In the genomic region with DNA sequence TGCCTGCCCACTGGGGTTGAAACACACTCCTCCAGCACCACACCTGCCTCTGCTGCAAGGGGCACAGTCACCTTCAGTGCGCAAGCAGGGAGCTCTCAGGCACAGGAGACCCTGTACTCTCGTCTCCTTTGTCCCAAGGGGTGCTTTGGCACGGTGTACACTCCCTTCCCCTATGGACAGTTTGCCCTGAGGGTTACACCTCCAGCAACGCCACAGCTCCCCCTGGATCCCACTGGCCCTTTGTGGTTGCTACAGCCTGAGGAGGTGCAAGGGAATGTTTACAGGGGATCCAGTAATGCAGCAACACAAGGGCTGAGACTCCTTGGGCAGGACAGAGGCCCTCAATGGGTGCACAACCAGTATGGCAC, we compare ENCODE assay signal across 29 cellular contexts. TPM values are rescaled to one million over a fixed set of nuclear protein-coding genes. Genes with fewer than 3 reads are reported as not detected.
DNase-seq lines count a peak whose midpoint lies in the region; ATAC-seq, FAIRE-seq and TF ChIP-seq lines count a peak whose summit lies in the region.
"Had no signal": no experiment of that assay in that cellular context is flagged by ENCODE, and none has a peak within 500 bp of the region (broad histone marks: within the 10 kb centered on the region; RNA-seq: fewer than 3 reads in every experiment).

No MANE protein-coding gene starts in this region.

- no peaks in the 10 kb centered on the region for H3K36me3 Mint-ChIP-seq in memory B cell
- H3K36me3 Mint-ChIP-seq: activated CD4-positive, alpha-beta memory T cell treated with anti-CD3 and anti-CD28 coated beads for 36 hours; CD4-positive, CD25-positive, alpha-beta regulatory T cell; naive B cell had no signal

- no peak overlapping the region for H3K27ac Mint-ChIP-seq in memory B cell
- H3K27ac Mint-ChIP-seq: activated CD4-positive, alpha-beta memory T cell treated with anti-CD3 and anti-CD28 coated beads for 36 hours; activated T-cell treated with anti-CD3 and anti-CD28 coated beads, Interleukin-2, amount 50 U/mL, for 72 hours; CD4-positive, CD25-positive, alpha-beta regulatory T cell had no signal

- no peak for TF ChIP-seq RAD21 in K562 (CRISPR knock-in tag; conservative IDR thresholded peaks at IDR 0.05 in 1 of 2, IDR thresholded peaks at IDR 0.05 in 1 of 2)

- H3K27ac ChIP-seq in right cardiac atrium (ENCODE audit: low read length) (no peak overlapping the region), K562 (ENCODE audit: extremely low read depth, low read depth, low read length) (no peak overlapping the region)
- H3K27ac ChIP-seq: ascending aorta, left ventricle myocardium inferior, RWPE1, SK-N-MC, suprapubic skin had no signal

- POLR2A ChIA-PET in K562 (lab: Yijun Ruan, JAX), result interaction anchor here (1.0 kb wide), 1 partner anchor 11 kb away, joined by 3 read pairs; no protein-coding TSS in a partner anchor

- TF ChIP-seq POLR2A in K562 (conservative IDR thresholded peaks at IDR 0.05), result no peak

- no peaks in the 10 kb centered on the region for H3K9me3 Mint-ChIP-seq in memory B cell
- H3K9me3 Mint-ChIP-seq: activated CD4-positive, alpha-beta memory T cell treated with anti-CD3 and anti-CD28 coated beads for 36 hours; activated T-cell treated with anti-CD3 and anti-CD28 coated beads, Interleukin-2, amount 50 U/mL, for 72 hours; naive B cell had no signal

- no peak overlapping the region for H3K4me3 ChIP-seq in right cardiac atrium (ENCODE audit: low read length)
- no peak overlapping the region for H3K4me3 ChIP-seq in K562
- H3K4me3 ChIP-seq in mucosa of descending colon, result no peak overlapping the region
- H3K4me3 ChIP-seq: suprapubic skin had no signal

- intact Hi-C loops in right cardiac atrium (cut with DNase I) (no loop called here), Right ventricle myocardium inferior (cut with DNase I) (loop anchor here (5.0 kb wide), 1 partner anchor 283 kb away; the partner anchor contains the start of gene ICA1L), K562 (cut with micrococcal nuclease) (loop anchor here (5.0 to 10.0 kb wide), 6 partner anchors 43 to 1228 kb away; partner anchors contain the start of genes CYP20A1, FAM117B and ICA1L), mucosa of descending colon (cut with DNase I, micrococcal nuclease) (no loop called here)

- H3K4me3 Mint-ChIP-seq in memory B cell, result peak overlapping the region; percentile 9
- H3K4me3 Mint-ChIP-seq: activated CD4-positive, alpha-beta memory T cell treated with anti-CD3 and anti-CD28 coated beads for 36 hours; activated T-cell treated with anti-CD3 and anti-CD28 coated beads, Interleukin-2, amount 50 U/mL, for 72 hours; CD4-positive, CD25-positive, alpha-beta regulatory T cell; T-helper 17 cell had no signal

- H3K4me1 Mint-ChIP-seq in memory B cell, result peaks cover 13% of the 10 kb centered on the region

- H4K20me1 ChIP-seq in K562 (replicated peaks; ENCODE audit: control insufficient read depth, insufficient read depth, low read length), result no peaks in the 10 kb centered on the region

- WGBS in right cardiac atrium, result 92% methylated on average over 4 of the region's 4 CpGs
- 36% methylated on average over 2 of the region's 4 CpGs for WGBS in K562 (ENCODE audit: insufficient coverage, low coverage, missing lambda C conversion rate)

- H3K9me1 ChIP-seq in K562 (ENCODE audit: control insufficient read depth, insufficient read depth, low read length), result no peaks in the 10 kb centered on the region

- H3K9me3 ChIP-seq in right cardiac atrium (ENCODE audit: control insufficient read depth, low read length), result no peaks in the 10 kb centered on the region
- H3K9me3 ChIP-seq in K562 (replicated peaks; ENCODE audit: control insufficient read depth, insufficient read depth, low read depth, low read length), result no peaks in the 10 kb centered on the region
- no peaks in the 10 kb centered on the region for H3K9me3 ChIP-seq in mucosa of descending colon
- H3K9me3 ChIP-seq: ascending aorta, suprapubic skin had no signal

- TF ChIP-seq CTCF in K562 (IDR thresholded peaks at IDR 0.05 in 2 of 3, conservative IDR thresholded peaks at IDR 0.05 in 1 of 3; ENCODE audit: insufficient read depth in 2 of 3, low read depth in 1 of 3, low read length in 3 of 3) (no peak), mucosa of descending colon (IDR thresholded peaks at IDR 0.05) (no peak), D721Med (IDR thresholded peaks at IDR 0.05; ENCODE audit: insufficient read depth, missing control alignments) (no peak)

- H3K4me1 ChIP-seq in right cardiac atrium (ENCODE audit: control insufficient read depth, insufficient read depth, low read length), result no peaks in the 10 kb centered on the region
- peaks cover 3 to 4% of the 10 kb centered on the region in 2 experiments; a peak in 3 of 5 replicates for H3K4me1 ChIP-seq in K562 (replicated peaks in 1 of 2; ENCODE audit: control insufficient read depth in 2 of 2, insufficient read depth in 2 of 2, low read length in 2 of 2)
- H3K4me1 ChIP-seq in mucosa of descending colon (ENCODE audit: low read depth), result peaks cover 5% of the 10 kb centered on the region

- ATAC-seq in right cardiac atrium (peak; percentile 12 to 23), Right ventricle myocardium inferior (no peak), K562 (peak; percentile 60), memory B cell (ENCODE audit: low read depth) (no peak), mucosa of descending colon (no peak)

- CTCF ChIA-PET in K562 (lab: Yijun Ruan, JAX; ENCODE audit: low intra/inter-chr PET ratio), result no interaction called here

- FAIRE-seq in K562 (lab: Jason Lieb, UNC) (no peak), D721Med (lab: Jason Lieb, UNC) (no peak)
- FAIRE-seq: colon, TTC549 had no signal

- H3K27me3 ChIP-seq in right cardiac atrium (ENCODE audit: control insufficient read depth, insufficient read depth) (no peaks in the 10 kb centered on the region), K562 (ENCODE audit: control insufficient read depth in 2 of 2, insufficient read depth in 2 of 2, low read length in 2 of 2) (no peaks in the 10 kb centered on the region)
- H3K27me3 ChIP-seq: ascending aorta, suprapubic skin had no signal

- H3K79me2 ChIP-seq in K562 (ENCODE audit: control insufficient read depth, insufficient read depth, low read length), result no peaks in the 10 kb centered on the region

- H3K4me2 ChIP-seq in K562 (ENCODE audit: insufficient read depth, low read length), result no peak overlapping the region

- 0 out of 2 replicates have a peak overlapping the region, but pooled peaks have one; percentile 24 for H2AFZ ChIP-seq in K562 (ENCODE audit: low read depth, low read length)

- no peaks in the 10 kb centered on the region for H3K36me3 ChIP-seq in K562 (ENCODE audit: control insufficient read depth, insufficient read depth, low read length)
- H3K36me3 ChIP-seq in mucosa of descending colon (ENCODE audit: low read depth), result no peaks in the 10 kb centered on the region
- H3K36me3 ChIP-seq: ascending aorta, left ventricle myocardium inferior, suprapubic skin had no signal

- DNase-seq in right cardiac atrium, result no peak
- no peak for DNase-seq in Right ventricle myocardium inferior (ENCODE audit: missing footprints)
- DNase-seq in K562 (ENCODE audit: extremely low read depth in 1 of 4, low spot score in 3 of 4), result no peak
- no peak for DNase-seq in memory B cell (ENCODE audit: low spot score in 2 of 2)
- DNase-seq in SKM-1 treated with dmso at 0.1 percent for 144 hours (lab: John Stamatoyannopoulos, UW; ENCODE audit: unreplicated experiment), result no peak
- no peak for DNase-seq in mucosa of descending colon
- DNase-seq in D721Med (ENCODE audit: insufficient read length, low spot score), result no peak
- no peak for DNase-seq in H4 (ENCODE audit: low spot score)
- DNase-seq: activated CD4-positive, alpha-beta memory T cell treated with anti-CD3 and anti-CD28 coated beads for 36 hours; activated CD4-positive, CD25-positive, alpha-beta regulatory T cell treated with anti-CD3 and anti-CD28 coated beads, Interleukin-2, amount 50 U/mL, for 72 hours; activated T-cell treated with anti-CD3 and anti-CD28 coated beads, Interleukin-2, amount 50 U/mL, for 72 hours; Calu3; CD4-positive, CD25-positive, alpha-beta regulatory T cell; DMS79 treated with DMSO at 0.1 percent for 48 hours; effector memory CD4-positive, alpha-beta T cell; GOT3; islet precursor cell; Kasumi-1; left ventricle myocardium inferior; naive B cell; NCI-H1436 treated with DMSO at 0.1 percent for 48 hours; occipital lobe; T-helper 17 cell had no signal

- no TSS peak for BruUV-seq in K562 (replicated peaks; lab: Mats Ljungman, UMichigan)

- in situ Hi-C loops in K562 (cut with MboI), result loop anchor here (25.0 kb wide), 1 partner anchor 873 kb away; no protein-coding TSS in a partner anchor

- no peaks in the 10 kb centered on the region for H3K27me3 Mint-ChIP-seq in memory B cell
- H3K27me3 Mint-ChIP-seq: CD4-positive, CD25-positive, alpha-beta regulatory T cell; naive B cell had no signal

- no peak overlapping the region for H3K9ac ChIP-seq in K562 (ENCODE audit: insufficient read depth in 1 of 2, low read depth in 2 of 2, low read length in 2 of 2)

- TF ChIP-seq EP300 in K562 (IDR thresholded peaks at IDR 0.05; ENCODE audit: low read length), result no peak

TF ChIP-seq in K562, 482 proteins besides CTCF, POLR2A, EP300 and RAD21 (continues in another document):
- TF ChIP-seq ZNF717 (CRISPR knock-in tag; IDR thresholded peaks at IDR 0.05), result no peak
- no peak for TF ChIP-seq EZH2 (IDR thresholded peaks at IDR 0.05; ENCODE audit: borderline replicate concordance, low read depth, low read length)

RNA-seq across cellular contexts. Expression of gene FAM117B, which starts 45.2 kb away (rescaled TPM):
- total RNA-seq in right cardiac atrium (1 to 10 TPM; 1.6 to 4.5 (median 4.0) TPM), Right ventricle myocardium inferior (2.4 TPM), K562 (2014; rRNA removed) (1.6 and 2.2 TPM in 2 replicates), K562 (2014; rRNA removed; fragmentation: Illumina TruSeq; extraction: Trizol) (3.4 and 3.6 TPM in 2 replicates), K562 (2015; rRNA removed; fragmentation: Illumina TruSeq; extraction: Trizol) (2.6 and 2.9 TPM in 2 replicates), K562 (2021) (5.2 and 5.5 TPM in 2 replicates), mucosa of descending colon (10 to 100 TPM; 11.5 to 21.7 (median 15.4) TPM)
- polyA plus RNA-seq in right cardiac atrium (1.5 TPM), K562 (2011; rRNA removed) (2.1 TPM in 2 replicates), K562 (2014; fragmentation: Illumina TruSeq; extraction: Trizol) (3.4 and 3.6 TPM in 2 replicates), K562 (2014; fragmentation: Nextera tagmentation; extraction: Ambion mirVana) (1 to 10 TPM; 2.6 to 3.7 TPM), K562 (2014; rRNA removed) (1.7 and 2.3 TPM in 2 replicates)
- 2.8 and 5.8 TPM in 2 replicates for total RNA-seq in K562 (2011; cell fraction: chromatin; rRNA removed; ENCODE audit: low replicate concordance)
- 0.83 and 1.3 TPM in 2 replicates for total RNA-seq in K562 (2011; cell fraction: nucleolus; rRNA removed)
- 2.8 and 5.6 TPM in 2 replicates for total RNA-seq in K562 (2011; cell fraction: nucleoplasm; rRNA removed)
- polyA plus RNA-seq in K562 (2011; cell fraction: cytosol; rRNA removed), result 0.82 and 1.1 TPM in 2 replicates
- polyA plus RNA-seq in K562 (2011; cell fraction: nucleus; rRNA removed), result 1.00 and 1.0 TPM in 2 replicates
- 1.8 and 2.7 TPM in 2 replicates for polyA plus RNA-seq in K562 (2012)
- polyA minus RNA-seq in K562 (2011; rRNA and poly(A)+ RNA removed), result 2.9 and 4.0 TPM in 2 replicates
- 2.7 and 3.0 TPM in 2 replicates for polyA minus RNA-seq in K562 (2011; cell fraction: cytosol; rRNA and poly(A)+ RNA removed)
- 1.3 and 1.7 TPM in 2 replicates for polyA minus RNA-seq in K562 (2011; cell fraction: nucleus; rRNA and poly(A)+ RNA removed)
- 2.8 and 4.3 TPM in 2 replicates for total RNA-seq in H4 (2014; rRNA removed; shearing (Covaris generic))

Comparison
In these comparisons a context has a peak if more than half of its experiments do, and no peak if none do; other contexts are left out.
1. ATAC-seq: peak in right cardiac atrium (2 of 2) and K562 (single experiment); none in Right ventricle myocardium inferior (single experiment), memory B cell (single experiment) and mucosa of descending colon (single experiment).
2. intact Hi-C loops: an anchor here in Right ventricle myocardium inferior (5.0 kb wide) and K562 (5.0 to 10.0 kb wide); none called in right cardiac atrium and mucosa of descending colon.